6 cellular contexts compared by ENCODE assay signal in genomic region chr17:16961022-16961421, GRCh38. TPM values are rescaled to one million over a fixed set of nuclear protein-coding genes. Genes with fewer than 3 reads are reported as not detected.
"Had no signal": no experiment of that assay in that cellular context is flagged by ENCODE, and none has a peak within 500 bp of the region (broad histone marks: within the 10 kb centered on the region; RNA-seq: fewer than 3 reads in every experiment).

No MANE protein-coding gene starts in this region.

RNA-seq across cellular contexts. Expression of gene TNFRSF13B, which starts 10.9 kb away (rescaled TPM):
- total RNA-seq: HepG2, HT-29, IMR-90, K562, SK-MEL-5 had no signal
- polyA plus RNA-seq: HepG2, IMR-90, K562, SK-N-SH had no signal
